ENCODE assay signal across 1 cellular context in the genomic region with DNA sequence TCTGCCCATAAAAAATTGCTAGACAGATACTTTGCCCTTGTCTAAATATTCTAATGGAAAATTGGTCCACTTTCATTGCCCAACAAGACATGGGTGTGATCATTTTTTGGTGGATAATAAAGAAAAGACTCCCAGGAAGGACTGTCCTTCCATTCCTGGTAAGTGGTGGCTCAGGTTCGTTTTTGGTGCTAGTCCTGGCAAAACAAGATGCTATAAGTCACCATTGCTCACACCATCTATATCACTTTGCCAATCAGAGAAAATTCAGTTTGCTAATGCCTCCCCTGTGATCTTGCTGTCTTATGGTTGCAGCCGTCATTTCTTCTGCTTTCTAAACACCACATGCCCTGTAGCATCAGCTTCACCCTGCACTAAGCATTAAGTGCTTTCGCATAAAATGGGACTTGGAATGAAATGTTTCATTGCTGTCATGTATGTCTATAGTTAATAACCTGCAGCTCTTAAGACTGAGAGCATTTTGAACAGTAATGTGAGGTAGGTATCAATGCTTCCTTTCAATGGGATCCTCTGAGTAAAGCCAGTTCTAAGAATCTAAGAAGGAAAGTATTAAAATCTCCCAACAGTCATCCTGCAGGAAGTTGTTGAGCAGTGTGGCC.
A peak's percentile ranks its signal among the peaks of the same experiment; 100 is the strongest.
TF ChIP-seq lines count a peak whose summit lies in the region.

No MANE protein-coding gene starts in this region.

TF ChIP-seq in HEK293, 187 proteins besides CTCF, POLR2A, EP300 and RAD21:
- no peak for TF ChIP-seq ZNF426 (tag by site-specific recombination; IDR thresholded peaks at IDR 0.05)
- TF ChIP-seq, protein P1, sequence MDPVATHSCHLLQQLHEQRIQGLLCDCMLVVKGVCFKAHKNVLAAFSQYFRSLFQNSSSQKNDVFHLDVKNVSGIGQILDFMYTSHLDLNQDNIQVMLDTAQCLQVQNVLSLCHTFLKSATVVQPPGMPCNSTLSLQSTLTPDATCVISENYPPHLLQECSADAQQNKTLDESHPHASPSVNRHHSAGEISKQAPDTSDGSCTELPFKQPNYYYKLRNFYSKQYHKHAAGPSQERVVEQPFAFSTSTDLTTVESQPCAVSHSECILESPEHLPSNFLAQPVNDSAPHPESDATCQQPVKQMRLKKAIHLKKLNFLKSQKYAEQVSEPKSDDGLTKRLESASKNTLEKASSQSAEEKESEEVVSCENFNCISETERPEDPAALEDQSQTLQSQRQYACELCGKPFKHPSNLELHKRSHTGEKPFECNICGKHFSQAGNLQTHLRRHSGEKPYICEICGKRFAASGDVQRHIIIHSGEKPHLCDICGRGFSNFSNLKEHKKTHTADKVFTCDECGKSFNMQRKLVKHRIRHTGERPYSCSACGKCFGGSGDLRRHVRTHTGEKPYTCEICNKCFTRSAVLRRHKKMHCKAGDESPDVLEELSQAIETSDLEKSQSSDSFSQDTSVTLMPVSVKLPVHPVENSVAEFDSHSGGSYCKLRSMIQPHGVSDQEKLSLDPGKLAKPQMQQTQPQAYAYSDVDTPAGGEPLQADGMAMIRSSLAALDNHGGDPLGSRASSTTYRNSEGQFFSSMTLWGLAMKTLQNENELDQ (tag by site-specific recombination; IDR thresholded peaks at IDR 0.05; ENCODE audit: low read depth), result no peak
- TF ChIP-seq KLF10 (tag by site-specific recombination; IDR thresholded peaks at IDR 0.05), result no peak
- no peak for TF ChIP-seq ZFP3 (tag by site-specific recombination; IDR thresholded peaks at IDR 0.05; ENCODE audit: low read depth)
- TF ChIP-seq ZNF585B (tag by site-specific recombination; IDR thresholded peaks at IDR 0.05), result no peak
- TF ChIP-seq, protein P2, sequence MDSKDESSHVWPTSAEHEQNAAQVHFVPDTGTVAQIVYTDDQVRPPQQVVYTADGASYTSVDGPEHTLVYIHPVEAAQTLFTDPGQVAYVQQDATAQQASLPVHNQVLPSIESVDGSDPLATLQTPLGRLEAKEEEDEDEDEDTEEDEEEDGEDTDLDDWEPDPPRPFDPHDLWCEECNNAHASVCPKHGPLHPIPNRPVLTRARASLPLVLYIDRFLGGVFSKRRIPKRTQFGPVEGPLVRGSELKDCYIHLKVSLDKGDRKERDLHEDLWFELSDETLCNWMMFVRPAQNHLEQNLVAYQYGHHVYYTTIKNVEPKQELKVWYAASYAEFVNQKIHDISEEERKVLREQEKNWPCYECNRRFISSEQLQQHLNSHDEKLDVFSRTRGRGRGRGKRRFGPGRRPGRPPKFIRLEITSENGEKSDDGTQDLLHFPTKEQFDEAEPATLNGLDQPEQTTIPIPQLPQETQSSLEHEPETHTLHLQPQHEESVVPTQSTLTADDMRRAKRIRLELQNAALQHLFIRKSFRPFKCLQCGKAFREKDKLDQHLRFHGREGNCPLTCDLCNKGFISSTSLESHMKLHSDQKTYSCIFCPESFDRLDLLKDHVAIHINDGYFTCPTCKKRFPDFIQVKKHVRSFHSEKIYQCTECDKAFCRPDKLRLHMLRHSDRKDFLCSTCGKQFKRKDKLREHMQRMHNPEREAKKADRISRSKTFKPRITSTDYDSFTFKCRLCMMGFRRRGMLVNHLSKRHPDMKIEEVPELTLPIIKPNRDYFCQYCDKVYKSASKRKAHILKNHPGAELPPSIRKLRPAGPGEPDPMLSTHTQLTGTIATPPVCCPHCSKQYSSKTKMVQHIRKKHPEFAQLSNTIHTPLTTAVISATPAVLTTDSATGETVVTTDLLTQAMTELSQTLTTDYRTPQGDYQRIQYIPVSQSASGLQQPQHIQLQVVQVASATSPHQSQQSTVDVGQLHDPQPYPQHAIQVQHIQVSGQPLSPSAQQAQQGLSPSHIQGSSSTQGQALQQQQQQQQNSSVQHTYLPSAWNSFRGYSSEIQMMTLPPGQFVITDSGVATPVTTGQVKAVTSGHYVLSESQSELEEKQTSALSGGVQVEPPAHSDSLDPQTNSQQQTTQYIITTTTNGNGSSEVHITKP (tag by site-specific recombination; IDR thresholded peaks at IDR 0.05), result peak; percentile 51
